In the genomic region with DNA sequence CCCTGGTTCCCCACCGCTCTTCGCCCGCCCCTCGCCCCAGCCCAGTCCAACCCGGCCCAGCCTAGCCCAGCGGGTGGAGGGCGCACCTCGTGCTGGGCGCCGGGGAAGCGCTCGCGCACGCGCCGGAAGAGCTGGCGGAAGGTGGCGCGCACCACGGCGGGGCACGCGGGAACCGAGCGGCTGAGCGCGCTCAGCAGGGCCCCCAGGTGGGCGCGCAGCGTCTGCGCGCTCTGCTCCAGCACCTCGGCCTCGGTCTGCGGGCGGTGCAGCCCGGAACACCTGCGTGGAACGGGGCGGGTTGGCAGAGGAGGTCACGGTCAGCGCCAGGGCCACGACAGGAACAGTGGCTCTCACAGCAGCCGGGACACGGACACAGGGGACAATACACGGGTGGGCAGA, we compare ENCODE assay signal across 9 cellular contexts. TPM values are rescaled to one million over a fixed set of nuclear protein-coding genes. Genes with fewer than 3 reads are reported as not detected.
DNase-seq lines count a peak whose midpoint lies in the region; ATAC-seq and TF ChIP-seq lines count a peak whose summit lies in the region.
"Not testable (repeated sequence)": the region's sequence is repeated elsewhere in the genome, so short reads cannot be mapped to it uniquely, and the experiment has no call there.
"Had no signal": no experiment of that assay in that cellular context is flagged by ENCODE, and none has a peak within 500 bp of the region (broad histone marks: within the 10 kb centered on the region; RNA-seq: fewer than 3 reads in every experiment).

No MANE protein-coding gene starts in this region.

- not testable (repeated sequence) for H3K9me3 ChIP-seq in DND-41 (ENCODE audit: insufficient read depth, low read length, severe bottlenecking)

- peak; percentile 42 for TF ChIP-seq CTCF in DND-41 (IDR thresholded peaks at IDR 0.05; ENCODE audit: borderline replicate concordance, extremely low read depth, low read length, poor library complexity, severe bottlenecking)
- TF ChIP-seq CTCF in HL-60 (IDR thresholded peaks at IDR 0.05; ENCODE audit: insufficient read depth, low read length), result not testable (repeated sequence)

- H3K36me3 ChIP-seq in DND-41 (ENCODE audit: insufficient read depth, low read length), result not testable (repeated sequence)

- ATAC-seq in DND-41 (ENCODE audit: insufficient read depth, low read depth) (peak; percentile 61), GM21529 (IDR thresholded peaks at IDR 0.05; ENCODE audit: unreplicated experiment) (peak; percentile 38), esophagus mucosa (peak; percentile 42)
- peak; percentile 69 to 72 for ATAC-seq in natural killer cell treated with Interleukin-12 subunit alpha and Interleukin-12 subunit beta and Interleukin-15 and Interleukin-18, amount 100 ng/mL, for 72 hours

- H2AFZ ChIP-seq in DND-41 (ENCODE audit: low read depth, low read length), result peak overlapping the region; percentile 72

- H3K4me1 Mint-ChIP-seq in natural killer cell treated with Interleukin-12 subunit alpha and Interleukin-12 subunit beta and Interleukin-15 and Interleukin-18, amount 100 ng/mL, for 72 hours (ENCODE audit: low read depth in 2 of 2), result peaks cover 11 to 15% of the 10 kb centered on the region in 2 donors

- peak; percentile 45; the same call in 1 of the 2 replicates for TF ChIP-seq POLR2A in Raji (IDR thresholded peaks at IDR 0.05; ENCODE audit: insufficient read depth, low read depth, low read length)

- H3K4me2 ChIP-seq in DND-41 (ENCODE audit: insufficient read depth, low read length), result peak overlapping the region; percentile 65

- H3K4me3 ChIP-seq in DND-41 (ENCODE audit: low read depth in 1 of 2, low read length in 2 of 2) (peak overlapping the region in 1 of 2 experiments; percentile 50; a peak in 2 of 4 replicates), HL-60 (replicated peaks; ENCODE audit: insufficient read depth, low read length) (peak overlapping the region; percentile 35)

- peaks cover 17% of the 10 kb centered on the region for H3K79me2 ChIP-seq in DND-41 (ENCODE audit: insufficient read depth, low read length)

- H4K20me1 ChIP-seq in DND-41 (ENCODE audit: insufficient read depth, low read length), result not testable (repeated sequence)

- peak overlapping the region in 1 of 2 donors; percentile 62 for H3K27ac Mint-ChIP-seq in natural killer cell treated with Interleukin-12 subunit alpha and Interleukin-12 subunit beta and Interleukin-15 and Interleukin-18, amount 100 ng/mL, for 72 hours

- peaks cover 16% of the 10 kb centered on the region for H3K4me1 ChIP-seq in DND-41 (ENCODE audit: insufficient read depth, low read length)

- H3K9me3 Mint-ChIP-seq in natural killer cell treated with Interleukin-12 subunit alpha and Interleukin-12 subunit beta and Interleukin-15 and Interleukin-18, amount 100 ng/mL, for 72 hours, result not testable (repeated sequence)

- not testable (repeated sequence) for H3K36me3 Mint-ChIP-seq in natural killer cell treated with Interleukin-12 subunit alpha and Interleukin-12 subunit beta and Interleukin-15 and Interleukin-18, amount 100 ng/mL, for 72 hours

- peak overlapping the region; percentile 52 for H3K9ac ChIP-seq in DND-41 (ENCODE audit: low read depth, low read length)

- H3K27ac ChIP-seq in DND-41 (ENCODE audit: low read length), result peak overlapping the region; percentile 66
- not testable (repeated sequence) for H3K27ac ChIP-seq in HL-60 (replicated peaks)

- H3K27me3 Mint-ChIP-seq in natural killer cell treated with Interleukin-12 subunit alpha and Interleukin-12 subunit beta and Interleukin-15 and Interleukin-18, amount 100 ng/mL, for 72 hours, result not testable (repeated sequence)

- H3K4me3 Mint-ChIP-seq in natural killer cell treated with Interleukin-12 subunit alpha and Interleukin-12 subunit beta and Interleukin-15 and Interleukin-18, amount 100 ng/mL, for 72 hours, result peak overlapping the region; percentile 85

- peak; percentile 65 for DNase-seq in DND-41
- DNase-seq in HL-60 (ENCODE audit: low read depth in 1 of 2, low spot score in 1 of 2); natural killer cell treated with Interleukin-12 subunit alpha and Interleukin-12 subunit beta and Interleukin-15 and Interleukin-18, amount 100 ng/mL, for 72 hours (ENCODE audit: low spot score): not testable (repeated sequence)
- peak; percentile 60 for DNase-seq in activated T-helper 9 cell treated with anti-CD3 and anti-CD28 coated beads, Interleukin-2, amount 50 U/mL, for 16 hours (ENCODE audit: low read depth)
- DNase-seq in stimulated activated CD8-positive, alpha-beta memory T cell treated with anti-CD3 and anti-CD28 coated beads, Interleukin-7, amount 100 ng/mL, for 1 hour (ENCODE audit: low read depth in 2 of 2), result peak; percentile 25 to 31

- H3K27me3 ChIP-seq in DND-41 (ENCODE audit: insufficient read depth, low read length, poor library complexity); HL-60 (ENCODE audit: insufficient read depth, poor library complexity, severe bottlenecking): not testable (repeated sequence)

RNA-seq across cellular contexts. Expression of a gene that starts 4.0 kb away (rescaled TPM):
- total RNA-seq in esophagus mucosa, result 157 TPM
- 100 to 1,000 TPM; 173 to 202 TPM for total RNA-seq in natural killer cell treated with Interleukin-12 subunit alpha and Interleukin-12 subunit beta and Interleukin-15 and Interleukin-18, amount 100 ng/mL, for 72 hours

RNA-seq across cellular contexts. Expression of a gene that starts 24.9 kb away (rescaled TPM):
- 2.6 TPM for total RNA-seq in esophagus mucosa
- total RNA-seq in natural killer cell treated with Interleukin-12 subunit alpha and Interleukin-12 subunit beta and Interleukin-15 and Interleukin-18, amount 100 ng/mL, for 72 hours, result not detected

RNA-seq across cellular contexts. Expression of a gene that starts 41.8 kb away (rescaled TPM):
- 14.8 TPM for total RNA-seq in esophagus mucosa
- total RNA-seq in natural killer cell treated with Interleukin-12 subunit alpha and Interleukin-12 subunit beta and Interleukin-15 and Interleukin-18, amount 100 ng/mL, for 72 hours, result 10 to 100 TPM; 25.9 to 66.9 TPM

RNA-seq across cellular contexts. Expression of a gene that starts 42.8 kb away (rescaled TPM):
- total RNA-seq in esophagus mucosa, result not detected
- total RNA-seq in natural killer cell treated with Interleukin-12 subunit alpha and Interleukin-12 subunit beta and Interleukin-15 and Interleukin-18, amount 100 ng/mL, for 72 hours, result not detected
- total RNA-seq: SJSA1 had no signal
